In genomic region chr20:64234291-64234791, GRCh38 we compare ENCODE assay signal across 1 cellular context.
TF ChIP-seq lines count a peak whose summit lies in the region.

No MANE protein-coding gene starts in this region.

TF ChIP-seq in HepG2, 621 proteins besides CTCF, POLR2A, EP300 and RAD21 (continued from another document and continues in another):
- TF ChIP-seq, protein P1, sequence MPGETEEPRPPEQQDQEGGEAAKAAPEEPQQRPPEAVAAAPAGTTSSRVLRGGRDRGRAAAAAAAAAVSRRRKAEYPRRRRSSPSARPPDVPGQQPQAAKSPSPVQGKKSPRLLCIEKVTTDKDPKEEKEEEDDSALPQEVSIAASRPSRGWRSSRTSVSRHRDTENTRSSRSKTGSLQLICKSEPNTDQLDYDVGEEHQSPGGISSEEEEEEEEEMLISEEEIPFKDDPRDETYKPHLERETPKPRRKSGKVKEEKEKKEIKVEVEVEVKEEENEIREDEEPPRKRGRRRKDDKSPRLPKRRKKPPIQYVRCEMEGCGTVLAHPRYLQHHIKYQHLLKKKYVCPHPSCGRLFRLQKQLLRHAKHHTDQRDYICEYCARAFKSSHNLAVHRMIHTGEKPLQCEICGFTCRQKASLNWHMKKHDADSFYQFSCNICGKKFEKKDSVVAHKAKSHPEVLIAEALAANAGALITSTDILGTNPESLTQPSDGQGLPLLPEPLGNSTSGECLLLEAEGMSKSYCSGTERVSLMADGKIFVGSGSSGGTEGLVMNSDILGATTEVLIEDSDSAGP (CRISPR knock-in tag; IDR thresholded peaks at IDR 0.05; ENCODE audit: borderline replicate concordance) = peak; percentile 61; the same call in 1 of the 2 replicates
- peak; percentile 83 for TF ChIP-seq MEF2D (CRISPR knock-in tag; IDR thresholded peaks at IDR 0.05)
- no peak for TF ChIP-seq DR1 (CRISPR knock-in tag; IDR thresholded peaks at IDR 0.05)
- no peak for TF ChIP-seq NCOA1 (CRISPR knock-in tag; IDR thresholded peaks at IDR 0.05)
- TF ChIP-seq ZNF276 (CRISPR knock-in tag; IDR thresholded peaks at IDR 0.05; ENCODE audit: low read depth) = no peak
- TF ChIP-seq, protein P2, sequence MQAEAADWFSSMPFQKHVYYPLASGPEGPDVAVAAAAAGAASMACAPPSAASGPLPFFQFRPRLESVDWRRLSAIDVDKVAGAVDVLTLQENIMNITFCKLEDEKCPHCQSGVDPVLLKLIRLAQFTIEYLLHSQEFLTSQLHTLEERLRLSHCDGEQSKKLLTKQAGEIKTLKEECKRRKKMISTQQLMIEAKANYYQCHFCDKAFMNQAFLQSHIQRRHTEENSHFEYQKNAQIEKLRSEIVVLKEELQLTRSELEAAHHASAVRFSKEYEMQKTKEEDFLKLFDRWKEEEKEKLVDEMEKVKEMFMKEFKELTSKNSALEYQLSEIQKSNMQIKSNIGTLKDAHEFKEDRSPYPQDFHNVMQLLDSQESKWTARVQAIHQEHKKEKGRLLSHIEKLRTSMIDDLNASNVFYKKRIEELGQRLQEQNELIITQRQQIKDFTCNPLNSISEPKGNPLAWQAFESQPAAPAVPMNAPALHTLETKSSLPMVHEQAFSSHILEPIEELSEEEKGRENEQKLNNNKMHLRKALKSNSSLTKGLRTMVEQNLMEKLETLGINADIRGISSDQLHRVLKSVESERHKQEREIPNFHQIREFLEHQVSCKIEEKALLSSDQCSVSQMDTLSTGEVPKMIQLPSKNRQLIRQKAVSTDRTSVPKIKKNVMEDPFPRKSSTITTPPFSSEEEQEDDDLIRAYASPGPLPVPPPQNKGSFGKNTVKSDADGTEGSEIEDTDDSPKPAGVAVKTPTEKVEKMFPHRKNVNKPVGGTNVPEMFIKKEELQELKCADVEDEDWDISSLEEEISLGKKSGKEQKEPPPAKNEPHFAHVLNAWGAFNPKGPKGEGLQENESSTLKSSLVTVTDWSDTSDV (CRISPR knock-in tag; IDR thresholded peaks at IDR 0.05) = 0 out of 2 replicates have a peak, but pooled peaks have one; percentile 38
- peak; percentile 76 for TF ChIP-seq TBX2 (CRISPR knock-in tag; IDR thresholded peaks at IDR 0.05; ENCODE audit: borderline replicate concordance)
- no peak for TF ChIP-seq RFX3 (CRISPR knock-in tag; IDR thresholded peaks at IDR 0.05)
- no peak for TF ChIP-seq STAT6 (CRISPR knock-in tag; IDR thresholded peaks at IDR 0.05; ENCODE audit: borderline replicate concordance)
- 0 out of 2 replicates have a peak, but pooled peaks have one; percentile 31 for TF ChIP-seq PITX1 (CRISPR knock-in tag; IDR thresholded peaks at IDR 0.05)
- TF ChIP-seq, protein P3, sequence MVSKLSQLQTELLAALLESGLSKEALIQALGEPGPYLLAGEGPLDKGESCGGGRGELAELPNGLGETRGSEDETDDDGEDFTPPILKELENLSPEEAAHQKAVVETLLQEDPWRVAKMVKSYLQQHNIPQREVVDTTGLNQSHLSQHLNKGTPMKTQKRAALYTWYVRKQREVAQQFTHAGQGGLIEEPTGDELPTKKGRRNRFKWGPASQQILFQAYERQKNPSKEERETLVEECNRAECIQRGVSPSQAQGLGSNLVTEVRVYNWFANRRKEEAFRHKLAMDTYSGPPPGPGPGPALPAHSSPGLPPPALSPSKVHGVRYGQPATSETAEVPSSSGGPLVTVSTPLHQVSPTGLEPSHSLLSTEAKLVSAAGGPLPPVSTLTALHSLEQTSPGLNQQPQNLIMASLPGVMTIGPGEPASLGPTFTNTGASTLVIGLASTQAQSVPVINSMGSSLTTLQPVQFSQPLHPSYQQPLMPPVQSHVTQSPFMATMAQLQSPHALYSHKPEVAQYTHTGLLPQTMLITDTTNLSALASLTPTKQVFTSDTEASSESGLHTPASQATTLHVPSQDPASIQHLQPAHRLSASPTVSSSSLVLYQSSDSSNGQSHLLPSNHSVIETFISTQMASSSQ (IDR thresholded peaks at IDR 0.05; ENCODE audit: low read depth) = no peak
- TF ChIP-seq, protein P3 (CRISPR knock-in tag; IDR thresholded peaks at IDR 0.05; ENCODE audit: borderline replicate concordance) = peak; percentile 70; the same call in 1 of the 2 replicates
- peak; percentile 96 for TF ChIP-seq SKIL (CRISPR knock-in tag; IDR thresholded peaks at IDR 0.05; ENCODE audit: borderline replicate concordance)
- TF ChIP-seq ZNF691 (CRISPR knock-in tag; IDR thresholded peaks at IDR 0.05; ENCODE audit: borderline replicate concordance, low read depth) = peak; percentile 83; the same call in 1 of the 2 replicates
- 0 out of 2 replicates have a peak, but pooled peaks have one; percentile 67 for TF ChIP-seq ZNF619 (CRISPR knock-in tag; IDR thresholded peaks at IDR 0.05)
- TF ChIP-seq, protein P4, sequence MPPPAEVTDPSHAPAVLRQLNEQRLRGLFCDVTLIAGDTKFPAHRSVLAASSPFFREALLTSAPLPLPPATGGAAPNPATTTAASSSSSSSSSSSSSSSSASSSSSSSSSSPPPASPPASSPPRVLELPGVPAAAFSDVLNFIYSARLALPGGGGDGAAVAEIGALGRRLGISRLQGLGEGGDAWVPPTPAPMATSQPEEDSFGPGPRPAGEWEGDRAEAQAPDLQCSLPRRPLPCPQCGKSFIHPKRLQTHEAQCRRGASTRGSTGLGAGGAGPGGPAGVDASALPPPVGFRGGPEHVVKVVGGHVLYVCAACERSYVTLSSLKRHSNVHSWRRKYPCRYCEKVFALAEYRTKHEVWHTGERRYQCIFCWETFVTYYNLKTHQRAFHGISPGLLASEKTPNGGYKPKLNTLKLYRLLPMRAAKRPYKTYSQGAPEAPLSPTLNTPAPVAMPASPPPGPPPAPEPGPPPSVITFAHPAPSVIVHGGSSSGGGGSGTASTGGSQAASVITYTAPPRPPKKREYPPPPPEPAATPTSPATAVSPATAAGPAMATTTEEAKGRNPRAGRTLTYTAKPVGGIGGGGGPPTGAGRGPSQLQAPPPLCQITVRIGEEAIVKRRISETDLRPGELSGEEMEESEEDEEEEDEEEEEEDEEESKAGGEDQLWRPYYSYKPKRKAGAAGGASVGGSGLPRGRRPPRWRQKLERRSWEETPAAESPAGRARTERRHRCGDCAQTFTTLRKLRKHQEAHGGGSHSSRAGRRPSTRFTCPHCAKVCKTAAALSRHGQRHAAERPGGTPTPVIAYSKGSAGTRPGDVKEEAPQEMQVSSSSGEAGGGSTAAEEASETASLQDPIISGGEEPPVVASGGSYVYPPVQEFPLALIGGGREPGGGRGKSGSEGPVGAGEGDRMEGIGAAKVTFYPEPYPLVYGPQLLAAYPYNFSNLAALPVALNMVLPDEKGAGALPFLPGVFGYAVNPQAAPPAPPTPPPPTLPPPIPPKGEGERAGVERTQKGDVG (CRISPR knock-in tag; IDR thresholded peaks at IDR 0.05; ENCODE audit: borderline replicate concordance) = 0 out of 2 replicates have a peak, but pooled peaks have one; percentile 44
- peak; percentile 72 for TF ChIP-seq POGZ (CRISPR knock-in tag; IDR thresholded peaks at IDR 0.05)
- peak; percentile 78 for TF ChIP-seq TBL1XR1 (IDR thresholded peaks at IDR 0.05; ENCODE audit: borderline replicate concordance, low read length, partially characterized antibody)
- no peak for TF ChIP-seq SNAPC4 (CRISPR knock-in tag; IDR thresholded peaks at IDR 0.05)
- TF ChIP-seq TFAP4 (IDR thresholded peaks at IDR 0.05; ENCODE audit: borderline replicate concordance, low read depth) = peak; percentile 34; the same call in 1 of the 2 replicates
- peak; percentile 40; the same call in 1 of the 2 replicates for TF ChIP-seq NRL (CRISPR knock-in tag; IDR thresholded peaks at IDR 0.05; ENCODE audit: borderline replicate concordance)
- no peak for TF ChIP-seq ZNF605 (CRISPR knock-in tag; IDR thresholded peaks at IDR 0.05)
